13 cellular contexts compared by ENCODE assay signal in genomic region chr7:45033931-45034290, GRCh38. TPM values are rescaled to one million over a fixed set of nuclear protein-coding genes. Genes with fewer than 3 reads are reported as not detected.
A peak's percentile ranks its signal among the peaks of the same experiment; 100 is the strongest.
DNase-seq lines count a peak whose midpoint lies in the region; ATAC-seq and TF ChIP-seq lines count a peak whose summit lies in the region.
"Had no signal": no experiment of that assay in that cellular context is flagged by ENCODE, and none has a peak within 500 bp of the region (broad histone marks: within the 10 kb centered on the region; RNA-seq: fewer than 3 reads in every experiment).

No MANE protein-coding gene starts in this region.

- peaks cover 0 to 63% (median 12%) of the 10 kb centered on the region in 12 donors for H3K4me1 ChIP-seq in heart left ventricle

- CTCF ChIA-PET in activated CD4-positive, alpha-beta T cell treated with anti-CD3 and anti-CD28 coated beads for 36 hours (lab: Charles Lee): interaction anchor here (0.6 to 2.0 kb wide), 4 partner anchors 19 to 236 kb away, joined by 3 to 5 read pairs (median 3); no protein-coding TSS in a partner anchor
- CTCF ChIA-PET in activated CD4-positive, alpha-beta memory T cell treated with anti-CD3 and anti-CD28 coated beads, Interleukin-2, amount 10 ng/mL, durations not matched to agents 7 days and 5 days (lab: Charles Lee): interaction anchor here (0.7 to 1.9 kb wide), 3 partner anchors 56 to 62 kb away, joined by 3 to 5 read pairs (median 4); no protein-coding TSS in a partner anchor

- peaks cover 80% of the 10 kb centered on the region for H3K4me1 Mint-ChIP-seq in activated CD4-positive, alpha-beta T cell treated with anti-CD3 and anti-CD28 coated beads for 36 hours
- H3K4me1 Mint-ChIP-seq in activated CD4-positive, alpha-beta memory T cell treated with anti-CD3 and anti-CD28 coated beads, Interleukin-2, amount 10 ng/mL, durations not matched to agents 7 days and 5 days: peaks cover 83% of the 10 kb centered on the region
- peaks cover 75% of the 10 kb centered on the region for H3K4me1 Mint-ChIP-seq in stimulated activated effector memory CD8-positive, alpha-beta T cell treated with anti-CD3 and anti-CD28 coated beads, Interleukin-12 subunit alpha, Interleukin-12 subunit beta, amount 100 ng/mL, for 72 hours

- no peak for ATAC-seq in activated CD4-positive, alpha-beta T cell treated with anti-CD3 and anti-CD28 coated beads for 36 hours
- ATAC-seq in heart left ventricle (peak; percentile 55 to 75 (median 72)), HG03139 (IDR thresholded peaks at IDR 0.05; ENCODE audit: unreplicated experiment) (no peak), GM19035 (IDR thresholded peaks at IDR 0.05; ENCODE audit: unreplicated experiment) (no peak)
- ATAC-seq in stimulated activated effector memory CD8-positive, alpha-beta T cell treated with anti-CD3 and anti-CD28 coated beads, Interleukin-12 subunit alpha, Interleukin-12 subunit beta, amount 100 ng/mL, for 72 hours: no peak
- ATAC-seq: HCT116, Panc1 had no signal

- peaks cover 0 to 21% (median 8%) of the 10 kb centered on the region in 9 donors for H3K36me3 ChIP-seq in heart left ventricle

- POLR2A ChIA-PET in activated CD4-positive, alpha-beta T cell treated with anti-CD3 and anti-CD28 coated beads for 36 hours (lab: Charles Lee): interaction anchor here (1.3 kb wide), 1 partner anchor 32 kb away, joined by 4 read pairs; no protein-coding TSS in a partner anchor
- POLR2A ChIA-PET in activated CD4-positive, alpha-beta memory T cell treated with anti-CD3 and anti-CD28 coated beads, Interleukin-2, amount 10 ng/mL, durations not matched to agents 7 days and 5 days (lab: Charles Lee): interaction anchor here (0.9 to 7.0 kb wide), 7 partner anchors 33 to 102 kb away, joined by 3 to 141 read pairs (median 18); partner anchors contain the start of genes CCM2, MYO1G and TBRG4

- no peak overlapping the region for H3K4me3 ChIP-seq in heart left ventricle
- H3K4me3 ChIP-seq: mucosa of descending colon had no signal

- H3K27me3 Mint-ChIP-seq in activated CD4-positive, alpha-beta T cell treated with anti-CD3 and anti-CD28 coated beads for 36 hours: no peaks in the 10 kb centered on the region
- no peaks in the 10 kb centered on the region for H3K27me3 Mint-ChIP-seq in activated CD4-positive, alpha-beta memory T cell treated with anti-CD3 and anti-CD28 coated beads, Interleukin-2, amount 10 ng/mL, durations not matched to agents 7 days and 5 days

- peak overlapping the region; percentile 79 for H3K27ac Mint-ChIP-seq in activated CD4-positive, alpha-beta T cell treated with anti-CD3 and anti-CD28 coated beads for 36 hours
- peak overlapping the region; percentile 79 for H3K27ac Mint-ChIP-seq in activated CD4-positive, alpha-beta memory T cell treated with anti-CD3 and anti-CD28 coated beads, Interleukin-2, amount 10 ng/mL, durations not matched to agents 7 days and 5 days
- H3K27ac Mint-ChIP-seq in stimulated activated effector memory CD8-positive, alpha-beta T cell treated with anti-CD3 and anti-CD28 coated beads, Interleukin-12 subunit alpha, Interleukin-12 subunit beta, amount 100 ng/mL, for 72 hours: peak overlapping the region; percentile 91

- intact Hi-C loops in activated CD4-positive, alpha-beta T cell treated with anti-CD3 and anti-CD28 coated beads for 36 hours (cut with DNase I, micrococcal nuclease): loop anchor here in 1 of 2 experiments (10.0 kb wide), 1 partner anchor 539 kb away; the partner anchor contains the start of gene NUDCD3
- intact Hi-C loops in heart left ventricle (cut with DNase I): loop anchor here in 1 of 10 donors (5.0 kb wide), 1 partner anchor 38 kb away; no protein-coding TSS in a partner anchor

- 50 to 78% (median 55%) methylated on average over 4 of the region's 4 CpGs for WGBS in heart left ventricle, 4 donors

- no peak for TF ChIP-seq POLR2A in heart left ventricle (IDR thresholded peaks at IDR 0.05)

- no peaks in the 10 kb centered on the region for H3K9me3 ChIP-seq in heart left ventricle
- H3K9me3 ChIP-seq: mucosa of descending colon had no signal

- H3K27me3 ChIP-seq in heart left ventricle: no peaks in the 10 kb centered on the region

- H3K9me3 Mint-ChIP-seq in activated CD4-positive, alpha-beta T cell treated with anti-CD3 and anti-CD28 coated beads for 36 hours (ENCODE audit: low read depth): no peaks in the 10 kb centered on the region
- H3K9me3 Mint-ChIP-seq in activated CD4-positive, alpha-beta memory T cell treated with anti-CD3 and anti-CD28 coated beads, Interleukin-2, amount 10 ng/mL, durations not matched to agents 7 days and 5 days: no peaks in the 10 kb centered on the region
- H3K9me3 Mint-ChIP-seq in stimulated activated effector memory CD8-positive, alpha-beta T cell treated with anti-CD3 and anti-CD28 coated beads, Interleukin-12 subunit alpha, Interleukin-12 subunit beta, amount 100 ng/mL, for 72 hours: no peaks in the 10 kb centered on the region

- peak overlapping the region in 2 of 12 donors; percentile 2 to 18 for H3K27ac ChIP-seq in heart left ventricle

- DNase-seq in activated CD4-positive, alpha-beta T cell treated with anti-CD3 and anti-CD28 coated beads for 36 hours: no peak
- DNase-seq in activated CD4-positive, alpha-beta T cell treated with anti-CD3 and anti-CD28 coated beads, Interleukin-2, amount 50 U/mL, for 4 hours: no peak
- no peak for DNase-seq in activated CD4-positive, alpha-beta memory T cell treated with anti-CD3 and anti-CD28 coated beads, Interleukin-2, amount 10 ng/mL, durations not matched to agents 7 days and 5 days
- peak in 2 of 5 donors; percentile 39 to 46 for DNase-seq in heart left ventricle
- no peak for DNase-seq in stimulated activated effector memory CD8-positive, alpha-beta T cell treated with anti-CD3 and anti-CD28 coated beads, Interleukin-12 subunit alpha, Interleukin-12 subunit beta, amount 100 ng/mL, for 72 hours (ENCODE audit: low spot score in 2 of 2)
- no peak for DNase-seq in NCI-H1048 (lab: John Stamatoyannopoulos, UW)
- DNase-seq: activated T-cell treated with anti-CD3 and anti-CD28 coated beads for 4 hours, mucosa of descending colon had no signal

- H3K36me3 Mint-ChIP-seq in activated CD4-positive, alpha-beta T cell treated with anti-CD3 and anti-CD28 coated beads for 36 hours (ENCODE audit: low read depth): peaks cover 33% of the 10 kb centered on the region
- H3K36me3 Mint-ChIP-seq in activated CD4-positive, alpha-beta memory T cell treated with anti-CD3 and anti-CD28 coated beads, Interleukin-2, amount 10 ng/mL, durations not matched to agents 7 days and 5 days (ENCODE audit: low read depth): peaks cover 73% of the 10 kb centered on the region
- H3K36me3 Mint-ChIP-seq in stimulated activated effector memory CD8-positive, alpha-beta T cell treated with anti-CD3 and anti-CD28 coated beads, Interleukin-12 subunit alpha, Interleukin-12 subunit beta, amount 100 ng/mL, for 72 hours: peaks cover 69% of the 10 kb centered on the region

- H3K4me3 Mint-ChIP-seq in activated CD4-positive, alpha-beta T cell treated with anti-CD3 and anti-CD28 coated beads for 36 hours: no peak overlapping the region
- no peak overlapping the region for H3K4me3 Mint-ChIP-seq in activated CD4-positive, alpha-beta memory T cell treated with anti-CD3 and anti-CD28 coated beads, Interleukin-2, amount 10 ng/mL, durations not matched to agents 7 days and 5 days
- H3K4me3 Mint-ChIP-seq in stimulated activated effector memory CD8-positive, alpha-beta T cell treated with anti-CD3 and anti-CD28 coated beads, Interleukin-12 subunit alpha, Interleukin-12 subunit beta, amount 100 ng/mL, for 72 hours: peak overlapping the region; percentile 50

- no peak for TF ChIP-seq CTCF in heart left ventricle (IDR thresholded peaks at IDR 0.05)

RNA-seq across cellular contexts. Expression of gene CCM2, which starts 33.9 kb away (rescaled TPM):
- total RNA-seq in activated CD4-positive, alpha-beta T cell treated with anti-CD3 and anti-CD28 coated beads for 36 hours: 10 to 100 TPM; 70.1 to 80.1 TPM
- 100 to 1,000 TPM; 130 to 134 TPM for total RNA-seq in activated CD4-positive, alpha-beta memory T cell treated with anti-CD3 and anti-CD28 coated beads, Interleukin-2, amount 10 ng/mL, durations not matched to agents 7 days and 5 days
- 10 to 100 TPM; 24.7 to 53.1 (median 27.8) TPM for total RNA-seq in heart left ventricle
- polyA plus RNA-seq in heart left ventricle: 10 to 100 TPM; 36.0 to 68.2 TPM

RNA-seq across cellular contexts. Expression of gene NACAD, which starts 54.9 kb away (rescaled TPM):
- total RNA-seq in activated CD4-positive, alpha-beta T cell treated with anti-CD3 and anti-CD28 coated beads for 36 hours: under 1 TPM; 0.14 to 0.21 TPM
- total RNA-seq in activated CD4-positive, alpha-beta memory T cell treated with anti-CD3 and anti-CD28 coated beads, Interleukin-2, amount 10 ng/mL, durations not matched to agents 7 days and 5 days: under 1 TPM in 1 of 2 experiments, not detected in 1; 0.60 TPM
- total RNA-seq in heart left ventricle: 10 to 100 TPM in 1 of 9 donors, 1 to 10 TPM in 8; 1.9 to 16.3 (median 5.3) TPM
- 1 to 10 TPM; 2.8 to 5.8 TPM for polyA plus RNA-seq in heart left ventricle

RNA-seq across cellular contexts. Expression of gene MYO1G, which starts 55.1 kb away (rescaled TPM):
- total RNA-seq in activated CD4-positive, alpha-beta T cell treated with anti-CD3 and anti-CD28 coated beads for 36 hours: 100 to 1,000 TPM; 369 to 376 TPM
- total RNA-seq in activated CD4-positive, alpha-beta memory T cell treated with anti-CD3 and anti-CD28 coated beads, Interleukin-2, amount 10 ng/mL, durations not matched to agents 7 days and 5 days: 100 to 1,000 TPM; 572 to 576 TPM
- 10 to 100 TPM in 1 of 9 donors, 1 to 10 TPM in 3, under 1 TPM in 5; 0.13 to 19.0 (median 0.79) TPM for total RNA-seq in heart left ventricle
- 1 to 10 TPM in 1 of 2 donors, under 1 TPM in 1; 0.65 to 1.4 TPM for polyA plus RNA-seq in heart left ventricle
- polyA plus RNA-seq: endothelial cell of umbilical vein had no signal

Comparison
In these comparisons a context has a peak if more than half of its experiments do, and no peak if none do; other contexts are left out.
1. ATAC-seq: peak in heart left ventricle (4 of 4); none in activated CD4-positive, alpha-beta T cell treated with anti-CD3 and anti-CD28 coated beads for 36 hours (single experiment), stimulated activated effector memory CD8-positive, alpha-beta T cell treated with anti-CD3 and anti-CD28 coated beads, Interleukin-12 subunit alpha, Interleukin-12 subunit beta, amount 100 ng/mL, for 72 hours (single experiment), HG03139 (single experiment) and GM19035 (single experiment).
2. RNA of gene MYO1G, which starts 55.1 kb away (total RNA-seq): 572 to 576 TPM in activated CD4-positive, alpha-beta memory T cell treated with anti-CD3 and anti-CD28 coated beads, Interleukin-2, amount 10 ng/mL, durations not matched to agents 7 days and 5 days and 369 to 376 TPM in activated CD4-positive, alpha-beta T cell treated with anti-CD3 and anti-CD28 coated beads for 36 hours; 0.13 to 19.0 TPM in heart left ventricle; every median in the first group is over 10 times any median in the second.
3. Peak in every context shown above with its lines, with median percentiles within 50 percentile points of each other: H3K27ac Mint-ChIP-seq.